ENCODE assay signal across 2 cellular contexts in the genomic region with DNA sequence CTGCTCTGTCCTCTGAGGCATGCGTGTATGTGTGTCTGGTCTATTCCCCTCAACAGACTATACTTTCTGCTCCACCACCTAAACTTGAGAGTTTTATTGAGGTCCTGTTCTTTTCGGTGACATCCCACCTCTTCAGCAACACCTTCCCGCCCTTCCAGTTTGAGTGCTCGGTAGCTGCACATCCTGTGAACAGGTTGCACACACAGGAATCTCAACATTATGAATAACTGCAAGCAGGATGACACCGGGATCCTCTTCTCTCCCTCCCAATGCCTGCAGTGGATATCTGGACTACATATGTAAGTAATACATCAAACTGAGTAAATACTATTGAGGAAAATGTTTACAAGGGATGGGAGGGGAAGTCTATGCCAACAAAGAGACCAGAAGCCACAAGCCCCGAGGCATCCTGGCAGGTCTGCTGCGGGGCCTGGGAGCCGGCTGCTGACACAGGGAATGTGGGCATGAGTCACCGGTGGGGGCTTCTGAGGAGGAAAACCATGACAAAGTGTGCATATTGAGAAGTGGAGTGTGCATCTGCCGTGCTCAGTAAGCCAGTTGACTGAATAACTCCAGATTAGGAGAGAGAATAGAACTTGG.
TF ChIP-seq lines count a peak whose summit lies in the region.

No MANE protein-coding gene starts in this region.

TF ChIP-seq in HEK293, 187 proteins besides CTCF, POLR2A, EP300 and RAD21 (continued from another document and continues in another):
- TF ChIP-seq ZNF639 (tag by site-specific recombination; IDR thresholded peaks at IDR 0.05) = no peak
- no peak for TF ChIP-seq ZBTB20 (tag by site-specific recombination; IDR thresholded peaks at IDR 0.05)
- TF ChIP-seq MEIS1 (CRISPR knock-in tag; IDR thresholded peaks at IDR 0.05; ENCODE audit: borderline replicate concordance) = no peak
- TF ChIP-seq ZNF133 (tag by site-specific recombination; IDR thresholded peaks at IDR 0.05) = no peak
- TF ChIP-seq ZNF223 (tag by site-specific recombination; IDR thresholded peaks at IDR 0.05) = no peak
- no peak for TF ChIP-seq TCF7L2 (IDR thresholded peaks at IDR 0.05; ENCODE audit: borderline replicate concordance, low read depth, low read length)
- TF ChIP-seq KLF8 (tag by site-specific recombination; IDR thresholded peaks at IDR 0.05) = no peak
- no peak for TF ChIP-seq ZNF140 (tag by site-specific recombination; IDR thresholded peaks at IDR 0.05)
- TF ChIP-seq SP7 (tag by site-specific recombination; IDR thresholded peaks at IDR 0.05) = peak; percentile 69
- 0 out of 2 replicates have a peak, but pooled peaks have one; percentile 20 for TF ChIP-seq ZXDB (tag by site-specific recombination; IDR thresholded peaks at IDR 0.05)
- TF ChIP-seq, protein P1, sequence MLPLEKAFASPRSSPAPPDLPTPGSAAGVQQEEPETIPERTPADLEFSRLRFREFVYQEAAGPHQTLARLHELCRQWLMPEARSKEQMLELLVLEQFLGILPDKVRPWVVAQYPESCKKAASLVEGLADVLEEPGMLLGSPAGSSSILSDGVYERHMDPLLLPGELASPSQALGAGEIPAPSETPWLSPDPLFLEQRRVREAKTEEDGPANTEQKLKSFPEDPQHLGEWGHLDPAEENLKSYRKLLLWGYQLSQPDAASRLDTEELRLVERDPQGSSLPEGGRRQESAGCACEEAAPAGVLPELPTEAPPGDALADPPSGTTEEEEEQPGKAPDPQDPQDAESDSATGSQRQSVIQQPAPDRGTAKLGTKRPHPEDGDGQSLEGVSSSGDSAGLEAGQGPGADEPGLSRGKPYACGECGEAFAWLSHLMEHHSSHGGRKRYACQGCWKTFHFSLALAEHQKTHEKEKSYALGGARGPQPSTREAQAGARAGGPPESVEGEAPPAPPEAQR (tag by site-specific recombination; IDR thresholded peaks at IDR 0.05) = no peak
- TF ChIP-seq ZNF660 (tag by site-specific recombination; IDR thresholded peaks at IDR 0.05) = no peak
- no peak for TF ChIP-seq ZNF155 (tag by site-specific recombination; IDR thresholded peaks at IDR 0.05)
- no peak for TF ChIP-seq ZNF37A (tag by site-specific recombination; IDR thresholded peaks at IDR 0.05)
- no peak for TF ChIP-seq ZNF701 (tag by site-specific recombination; IDR thresholded peaks at IDR 0.05)
- no peak for TF ChIP-seq ZNF561 (tag by site-specific recombination; IDR thresholded peaks at IDR 0.05; ENCODE audit: borderline replicate concordance)
- 0 out of 2 replicates have a peak, but pooled peaks have one; percentile 24 for TF ChIP-seq ZNF24 (tag by site-specific recombination; IDR thresholded peaks at IDR 0.05)
- TF ChIP-seq ZNF132 (tag by site-specific recombination; IDR thresholded peaks at IDR 0.05; ENCODE audit: borderline replicate concordance) = no peak
- no peak for TF ChIP-seq FEZF1 (tag by site-specific recombination; IDR thresholded peaks at IDR 0.05)
- TF ChIP-seq PRDM6 (tag by site-specific recombination; IDR thresholded peaks at IDR 0.05) = no peak
- TF ChIP-seq ZNF571 (tag by site-specific recombination; IDR thresholded peaks at IDR 0.05) = no peak
- no peak; the same call in 1 of the 2 replicates for TF ChIP-seq ZNF843 (tag by site-specific recombination; IDR thresholded peaks at IDR 0.05)
- no peak for TF ChIP-seq ELK4 (IDR thresholded peaks at IDR 0.05; ENCODE audit: borderline replicate concordance, low read depth, low read length)
- TF ChIP-seq ZNF747 (tag by site-specific recombination; IDR thresholded peaks at IDR 0.05) = no peak
- TF ChIP-seq ZNF776 (tag by site-specific recombination; IDR thresholded peaks at IDR 0.05; ENCODE audit: borderline replicate concordance) = no peak
- TF ChIP-seq SP3 (tag by site-specific recombination; IDR thresholded peaks at IDR 0.05) = no peak
- TF ChIP-seq, protein P2, sequence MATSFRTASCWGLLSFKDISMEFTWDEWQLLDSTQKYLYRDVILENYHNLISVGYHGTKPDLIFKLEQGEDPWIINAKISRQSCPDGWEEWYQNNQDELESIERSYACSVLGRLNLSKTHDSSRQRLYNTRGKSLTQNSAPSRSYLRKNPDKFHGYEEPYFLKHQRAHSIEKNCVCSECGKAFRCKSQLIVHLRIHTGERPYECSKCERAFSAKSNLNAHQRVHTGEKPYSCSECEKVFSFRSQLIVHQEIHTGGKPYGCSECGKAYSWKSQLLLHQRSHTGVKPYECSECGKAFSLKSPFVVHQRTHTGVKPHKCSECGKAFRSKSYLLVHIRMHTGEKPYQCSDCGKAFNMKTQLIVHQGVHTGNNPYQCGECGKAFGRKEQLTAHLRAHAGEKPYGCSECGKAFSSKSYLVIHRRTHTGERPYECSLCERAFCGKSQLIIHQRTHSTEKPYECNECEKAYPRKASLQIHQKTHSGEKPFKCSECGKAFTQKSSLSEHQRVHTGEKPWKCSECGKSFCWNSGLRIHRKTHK (tag by site-specific recombination; IDR thresholded peaks at IDR 0.05) = no peak
- TF ChIP-seq ZNF558 (tag by site-specific recombination; IDR thresholded peaks at IDR 0.05) = no peak

TF ChIP-seq in SK-N-SH, 30 proteins besides CTCF, POLR2A, EP300 and RAD21 (continued from another document):
- TF ChIP-seq, protein P3, sequence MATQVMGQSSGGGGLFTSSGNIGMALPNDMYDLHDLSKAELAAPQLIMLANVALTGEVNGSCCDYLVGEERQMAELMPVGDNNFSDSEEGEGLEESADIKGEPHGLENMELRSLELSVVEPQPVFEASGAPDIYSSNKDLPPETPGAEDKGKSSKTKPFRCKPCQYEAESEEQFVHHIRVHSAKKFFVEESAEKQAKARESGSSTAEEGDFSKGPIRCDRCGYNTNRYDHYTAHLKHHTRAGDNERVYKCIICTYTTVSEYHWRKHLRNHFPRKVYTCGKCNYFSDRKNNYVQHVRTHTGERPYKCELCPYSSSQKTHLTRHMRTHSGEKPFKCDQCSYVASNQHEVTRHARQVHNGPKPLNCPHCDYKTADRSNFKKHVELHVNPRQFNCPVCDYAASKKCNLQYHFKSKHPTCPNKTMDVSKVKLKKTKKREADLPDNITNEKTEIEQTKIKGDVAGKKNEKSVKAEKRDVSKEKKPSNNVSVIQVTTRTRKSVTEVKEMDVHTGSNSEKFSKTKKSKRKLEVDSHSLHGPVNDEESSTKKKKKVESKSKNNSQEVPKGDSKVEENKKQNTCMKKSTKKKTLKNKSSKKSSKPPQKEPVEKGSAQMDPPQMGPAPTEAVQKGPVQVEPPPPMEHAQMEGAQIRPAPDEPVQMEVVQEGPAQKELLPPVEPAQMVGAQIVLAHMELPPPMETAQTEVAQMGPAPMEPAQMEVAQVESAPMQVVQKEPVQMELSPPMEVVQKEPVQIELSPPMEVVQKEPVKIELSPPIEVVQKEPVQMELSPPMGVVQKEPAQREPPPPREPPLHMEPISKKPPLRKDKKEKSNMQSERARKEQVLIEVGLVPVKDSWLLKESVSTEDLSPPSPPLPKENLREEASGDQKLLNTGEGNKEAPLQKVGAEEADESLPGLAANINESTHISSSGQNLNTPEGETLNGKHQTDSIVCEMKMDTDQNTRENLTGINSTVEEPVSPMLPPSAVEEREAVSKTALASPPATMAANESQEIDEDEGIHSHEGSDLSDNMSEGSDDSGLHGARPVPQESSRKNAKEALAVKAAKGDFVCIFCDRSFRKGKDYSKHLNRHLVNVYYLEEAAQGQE (IDR thresholded peaks at IDR 0.05; ENCODE audit: low read depth, low read length) = no peak
